8 cellular contexts compared by ENCODE assay signal in the genomic region with DNA sequence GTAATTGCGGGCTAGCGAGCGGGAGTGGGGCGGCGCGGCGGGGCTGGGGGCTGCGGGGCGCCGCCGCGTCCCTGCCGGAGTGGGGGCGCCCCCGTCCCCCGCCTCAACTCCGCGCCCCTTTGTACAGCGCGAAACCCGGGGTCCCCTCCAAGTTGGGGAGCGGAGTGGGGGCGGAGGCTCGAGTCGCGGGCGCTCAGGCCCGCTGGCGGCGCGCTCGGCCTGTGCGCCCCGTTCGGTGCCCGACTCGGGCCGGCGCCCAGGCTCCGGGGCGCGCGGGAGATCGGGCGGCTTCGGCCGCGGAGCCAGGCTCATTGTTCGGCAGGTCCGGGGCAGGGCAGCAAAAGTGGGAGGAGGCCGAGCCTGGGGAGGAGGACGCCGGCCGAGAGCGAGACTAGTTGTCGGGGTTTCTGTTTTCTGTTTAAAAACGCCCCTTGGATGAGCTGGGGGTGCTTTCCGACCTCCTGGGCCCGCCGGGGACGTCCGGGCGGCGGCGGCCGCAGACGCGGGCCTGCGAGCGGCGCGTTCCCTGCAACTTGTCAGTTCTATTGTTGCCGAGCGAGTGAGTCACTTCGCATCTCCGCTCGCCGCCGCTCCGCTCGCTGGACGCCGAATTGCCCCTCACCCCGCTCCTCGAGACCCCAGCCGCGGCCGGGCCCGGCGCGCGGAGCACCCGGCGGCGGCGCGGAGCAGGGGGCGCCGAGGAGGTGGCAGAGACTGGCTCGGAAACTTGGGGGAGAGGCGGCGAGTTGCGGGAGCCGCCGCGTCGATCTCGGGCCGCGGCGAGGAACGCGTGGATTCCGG. TPM values are rescaled to one million over a fixed set of nuclear protein-coding genes. Genes with fewer than 3 reads are reported as not detected.
A peak's percentile ranks its signal among the peaks of the same experiment; 100 is the strongest.
DNase-seq lines count a peak whose midpoint lies in the region; ATAC-seq and TF ChIP-seq lines count a peak whose summit lies in the region.

No MANE protein-coding gene starts in this region.

- WGBS in ectodermal cell, 2 experiments, result 0 to 1% methylated on average over 114 of the region's 114 CpGs

- peak; percentile 34 for ATAC-seq in activated CD8-positive, alpha-beta T cell treated with anti-CD3 and anti-CD28 coated beads, Interleukin-2, amount 10 ng/mL, durations not matched to agents 7 days and 5 days
- peak; percentile 55 for ATAC-seq in memory B cell (ENCODE audit: low read depth)

- peak overlapping the region; percentile 96 for H3K4me3 Mint-ChIP-seq in HFFc6
- H3K4me3 Mint-ChIP-seq in activated CD8-positive, alpha-beta T cell treated with anti-CD3 and anti-CD28 coated beads, Interleukin-2, amount 10 ng/mL, durations not matched to agents 7 days and 5 days, result peak overlapping the region; percentile 95
- peak overlapping the region; percentile 94 for H3K4me3 Mint-ChIP-seq in memory B cell

- H3K4me3 ChIP-seq in ectodermal cell (ENCODE audit: insufficient read depth, low read depth, low read length), result peak overlapping the region; percentile 92

- peak; percentile 70 for DNase-seq in DMS 273 (lab: John Stamatoyannopoulos, UW; ENCODE audit: unreplicated experiment)
- DNase-seq in DMS 273 treated with DMSO at 0.1 percent for 48 hours (lab: John Stamatoyannopoulos, UW), result no peak
- DNase-seq in HFFc6, result peak; percentile 39
- peak; percentile 40 for DNase-seq in NCI-H146 treated with DMSO at 0.1 percent for 48 hours (lab: John Stamatoyannopoulos, UW; ENCODE audit: unreplicated experiment)
- peak; percentile 60 for DNase-seq in activated CD8-positive, alpha-beta T cell treated with anti-CD3 and anti-CD28 coated beads, Interleukin-2, amount 10 ng/mL, durations not matched to agents 7 days and 5 days
- peak; percentile 64 to 71 for DNase-seq in memory B cell (ENCODE audit: low spot score in 2 of 2)
- DNase-seq in stimulated activated CD8-positive, alpha-beta memory T cell treated with anti-CD3 and anti-CD28 coated beads, Interleukin-12 subunit alpha, Interleukin-12 subunit beta, amount 100 ng/mL, for 4 hours (ENCODE audit: low read depth), result peak; percentile 45

- H3K4me1 Mint-ChIP-seq in HFFc6 (ENCODE audit: low read depth) (peaks cover 50% of the 10 kb centered on the region), memory B cell (peaks cover 22% of the 10 kb centered on the region)
- peaks cover 36% of the 10 kb centered on the region for H3K4me1 Mint-ChIP-seq in activated CD8-positive, alpha-beta T cell treated with anti-CD3 and anti-CD28 coated beads, Interleukin-2, amount 10 ng/mL, durations not matched to agents 7 days and 5 days (ENCODE audit: low read depth)

- H3K27ac ChIP-seq in ectodermal cell (ENCODE audit: insufficient read depth, low read depth, low read length, poor library complexity, severe bottlenecking), result peak overlapping the region; percentile 80

- H3K9me3 ChIP-seq in ectodermal cell (ENCODE audit: control insufficient read depth, low read length), result no peaks in the 10 kb centered on the region

- no peaks in the 10 kb centered on the region for H3K27me3 ChIP-seq in ectodermal cell (ENCODE audit: control insufficient read depth, insufficient read depth, low read length, poor library complexity, severe bottlenecking)

- H3K36me3 Mint-ChIP-seq in HFFc6 (ENCODE audit: low read depth), result peaks cover 44% of the 10 kb centered on the region
- H3K36me3 Mint-ChIP-seq in activated CD8-positive, alpha-beta T cell treated with anti-CD3 and anti-CD28 coated beads, Interleukin-2, amount 10 ng/mL, durations not matched to agents 7 days and 5 days (ENCODE audit: low read depth), result peaks cover 32% of the 10 kb centered on the region
- peaks cover 3% of the 10 kb centered on the region for H3K36me3 Mint-ChIP-seq in memory B cell

- H3K36me3 ChIP-seq in ectodermal cell (ENCODE audit: control insufficient read depth, insufficient read depth, low read length), result no peaks in the 10 kb centered on the region

- H3K9me3 Mint-ChIP-seq in HFFc6, result no peaks in the 10 kb centered on the region; the same call in 1 of the 2 replicates
- H3K9me3 Mint-ChIP-seq in activated CD8-positive, alpha-beta T cell treated with anti-CD3 and anti-CD28 coated beads, Interleukin-2, amount 10 ng/mL, durations not matched to agents 7 days and 5 days (ENCODE audit: insufficient read depth), result no peaks in the 10 kb centered on the region
- no peaks in the 10 kb centered on the region for H3K9me3 Mint-ChIP-seq in memory B cell

- H3K27ac Mint-ChIP-seq in HFFc6, result peak overlapping the region; percentile 86
- H3K27ac Mint-ChIP-seq in activated CD8-positive, alpha-beta T cell treated with anti-CD3 and anti-CD28 coated beads, Interleukin-2, amount 10 ng/mL, durations not matched to agents 7 days and 5 days, result peak overlapping the region; percentile 91
- H3K27ac Mint-ChIP-seq in memory B cell, result peak overlapping the region; percentile 90

- POLR2A ChIA-PET in activated CD8-positive, alpha-beta T cell treated with anti-CD3 and anti-CD28 coated beads, Interleukin-2, amount 10 ng/mL, durations not matched to agents 7 days and 5 days (lab: Charles Lee), result interaction anchor here (0.6 to 3.4 kb wide), 10 partner anchors 9 to 679 kb away, joined by 3 to 31 read pairs (median 5); no protein-coding TSS in a partner anchor

- H3K27me3 Mint-ChIP-seq in HFFc6 (ENCODE audit: insufficient read depth) (no peaks in the 10 kb centered on the region), memory B cell (no peaks in the 10 kb centered on the region)
- no peaks in the 10 kb centered on the region for H3K27me3 Mint-ChIP-seq in activated CD8-positive, alpha-beta T cell treated with anti-CD3 and anti-CD28 coated beads, Interleukin-2, amount 10 ng/mL, durations not matched to agents 7 days and 5 days (ENCODE audit: low read depth)

- no peak for TF ChIP-seq CTCF in HFFc6 (IDR thresholded peaks at IDR 0.05)

- peaks cover 17% of the 10 kb centered on the region for H3K4me1 ChIP-seq in ectodermal cell (ENCODE audit: control insufficient read depth, insufficient read depth, low read length)

- CTCF ChIA-PET in activated CD8-positive, alpha-beta T cell treated with anti-CD3 and anti-CD28 coated beads, Interleukin-2, amount 10 ng/mL, durations not matched to agents 7 days and 5 days (lab: Charles Lee), result interaction anchor here (0.6 to 2.5 kb wide), 13 partner anchors 10 to 428 kb away, joined by 3 to 12 read pairs (median 4); no protein-coding TSS in a partner anchor

RNA-seq across cellular contexts. Expression of a gene that starts 0.7 kb away (rescaled TPM):
- total RNA-seq in HFFc6 (2021; fragmentation: NEBNext Ultra II Directional; extraction: Animal tissue kit (Norgen Biotek cat#: 25700)), result 100 to 1,000 TPM; 106 to 200 (median 149) TPM
- 10 to 100 TPM; 63.4 to 70.7 TPM for total RNA-seq in activated CD8-positive, alpha-beta T cell treated with anti-CD3 and anti-CD28 coated beads, Interleukin-2, amount 10 ng/mL, durations not matched to agents 7 days and 5 days
- polyA plus RNA-seq in ectodermal cell (2013, experiment 1 of 4), result 203 TPM
- 203 TPM for polyA plus RNA-seq in ectodermal cell (2013, experiment 2 of 4)
- polyA plus RNA-seq in ectodermal cell (2013, experiment 3 of 4), result 173 TPM
- polyA plus RNA-seq in ectodermal cell (2013, experiment 4 of 4), result 207 TPM
